8 cellular contexts compared by ENCODE assay signal in the genomic region with DNA sequence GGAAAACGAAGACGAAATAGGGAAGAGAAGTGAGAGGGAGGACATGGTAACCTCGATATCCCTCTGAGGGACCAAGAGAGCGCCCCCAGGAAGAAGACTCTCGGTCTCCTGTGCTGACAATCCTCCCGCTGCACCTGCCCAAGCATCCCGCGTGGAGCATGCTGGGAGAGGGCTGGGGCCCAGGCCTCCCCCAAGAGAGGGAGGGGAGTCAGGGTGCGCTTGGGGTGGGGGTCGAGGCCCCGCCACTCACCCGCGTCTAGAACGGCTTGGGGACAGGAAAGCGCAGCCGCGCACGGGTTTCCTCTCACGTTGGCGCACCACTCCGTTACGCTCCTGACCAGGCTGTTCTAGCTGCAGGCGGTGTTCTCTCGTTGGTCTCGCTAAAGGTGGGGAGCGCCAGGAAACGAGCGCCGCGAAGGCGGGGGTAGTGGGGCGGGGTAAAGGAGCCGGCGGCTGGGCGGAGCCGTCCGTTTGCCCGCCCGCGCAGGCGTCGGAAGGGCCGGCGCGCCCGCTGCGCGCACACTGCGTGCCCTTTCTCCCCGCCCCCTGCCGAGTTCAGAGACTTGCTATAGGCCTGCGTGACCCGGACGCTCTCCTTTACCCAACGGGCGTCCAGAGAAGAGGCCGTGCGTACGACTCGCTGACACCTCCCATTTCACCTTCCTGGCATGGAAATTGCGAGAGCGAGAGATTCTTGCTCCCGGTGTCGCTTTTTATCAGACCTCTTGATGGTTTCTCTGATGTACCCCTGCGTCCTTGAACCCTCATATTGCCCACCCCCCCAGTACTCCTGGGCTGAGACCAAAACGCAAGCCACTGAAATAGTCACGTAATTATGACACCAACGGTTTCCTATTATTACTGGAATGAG. TPM values are rescaled to one million over a fixed set of nuclear protein-coding genes. Genes with fewer than 3 reads are reported as not detected.
DNase-seq lines count a peak whose midpoint lies in the region; ATAC-seq and TF ChIP-seq lines count a peak whose summit lies in the region.

Gene C1GALT1C1, minus strand, starts transcription at position 388 of the 871 bp plus-strand sequence. CDS start 2,888 bp downstream, outside the sequence.

- peaks cover 24% of the 10 kb centered on the region for H3K4me1 Mint-ChIP-seq in activated naive CD8-positive, alpha-beta T cell treated with anti-CD3 and anti-CD28 coated beads, Interleukin-2, amount 50 U/mL, for 24 hours

- peak within 1 kb of the TSS; percentile 92 for H3K4me3 Mint-ChIP-seq in activated naive CD8-positive, alpha-beta T cell treated with anti-CD3 and anti-CD28 coated beads, Interleukin-2, amount 50 U/mL, for 24 hours

- peak; percentile 83 for DNase-seq in GM12864 (ENCODE audit: low read depth)
- peak; percentile 94 to 98 (median 97) for DNase-seq in NCI-H1417 (lab: John Stamatoyannopoulos, UW)
- peak; percentile 55 to 79 for DNase-seq in SW 1271 (lab: John Stamatoyannopoulos, UW)
- peak; percentile 87 for DNase-seq in activated naive CD8-positive, alpha-beta T cell treated with anti-CD3 and anti-CD28 coated beads, Interleukin-2, amount 50 U/mL, for 24 hours
- DNase-seq in cardiac muscle cell (ENCODE audit: low read depth in 1 of 2, low spot score in 1 of 2), result peak; percentile 92 to 96
- DNase-seq in tibial nerve (ENCODE audit: low spot score in 2 of 2), result peak; percentile 70 to 79

- no peaks in the 10 kb centered on the region for H3K27me3 Mint-ChIP-seq in activated naive CD8-positive, alpha-beta T cell treated with anti-CD3 and anti-CD28 coated beads, Interleukin-2, amount 50 U/mL, for 24 hours

- H3K9me3 ChIP-seq in cardiac muscle cell (ENCODE audit: low read depth) (no peaks in the 10 kb centered on the region), parathyroid adenoma (ENCODE audit: control insufficient read depth, low read length) (no peaks in the 10 kb centered on the region), tibial nerve (no peaks in the 10 kb centered on the region)

- TF ChIP-seq EP300 in tibial nerve (IDR thresholded peaks at IDR 0.05), result peak in 1 of 2 donors; percentile 81

- H3K4me1 ChIP-seq in cardiac muscle cell (ENCODE audit: low read depth) (no peaks in the 10 kb centered on the region), parathyroid adenoma (peaks cover 5% of the 10 kb centered on the region), tibial nerve (peaks cover 0 to 10% (median 0%) of the 10 kb centered on the region in 4 donors)

- H3K27ac ChIP-seq in cardiac muscle cell (peak within 1 kb of the TSS; percentile 75), parathyroid adenoma (peak within 1 kb of the TSS; percentile 89), tibial nerve (peak within 1 kb of the TSS; percentile 65 to 88 (median 88))

- H3K79me2 ChIP-seq in parathyroid adenoma, result no peaks in the 10 kb centered on the region

- peak within 1 kb of the TSS; percentile 89 for H2AFZ ChIP-seq in parathyroid adenoma

- ATAC-seq in HG02759 (IDR thresholded peaks at IDR 0.05; ENCODE audit: unreplicated experiment), result peak; percentile 96
- peak; percentile 97 for ATAC-seq in activated naive CD8-positive, alpha-beta T cell treated with anti-CD3 and anti-CD28 coated beads, Interleukin-2, amount 50 U/mL, for 24 hours

- H3K9me3 Mint-ChIP-seq in activated naive CD8-positive, alpha-beta T cell treated with anti-CD3 and anti-CD28 coated beads, Interleukin-2, amount 50 U/mL, for 24 hours, result no peaks in the 10 kb centered on the region

- peak within 1 kb of the TSS; percentile 78 for H3K4me2 ChIP-seq in parathyroid adenoma (ENCODE audit: low read length)

- H3K4me3 ChIP-seq in GM12864 (ENCODE audit: low read depth, low read length) (peak within 1 kb of the TSS; percentile 60), cardiac muscle cell (peak within 1 kb of the TSS; percentile 28), parathyroid adenoma (ENCODE audit: low read depth, low read length) (peak within 1 kb of the TSS; percentile 85), tibial nerve (peak within 1 kb of the TSS; percentile 41 to 72 (median 64))

- WGBS in tibial nerve, 2 donors, result 0 to 46% methylated on average over 31 to 61 of the region's 68 CpGs

- peak in 1 of 2 donors; percentile 51 for TF ChIP-seq POLR2A in tibial nerve (IDR thresholded peaks at IDR 0.05)

- TF ChIP-seq CTCF in GM12864 (IDR thresholded peaks at IDR 0.05; ENCODE audit: low read depth, low read length, missing control alignments), result no peak
- no peak for TF ChIP-seq CTCF in cardiac muscle cell (IDR thresholded peaks at IDR 0.05; ENCODE audit: low read depth, low read length)
- no peak for TF ChIP-seq CTCF in parathyroid adenoma (IDR thresholded peaks at IDR 0.05)
- TF ChIP-seq CTCF in tibial nerve (IDR thresholded peaks at IDR 0.05), result no peak

- H3K36me3 ChIP-seq in cardiac muscle cell, result no peaks in the 10 kb centered on the region
- no peaks in the 10 kb centered on the region for H3K36me3 ChIP-seq in parathyroid adenoma (ENCODE audit: control insufficient read depth, insufficient read depth, low read length)
- H3K36me3 ChIP-seq in tibial nerve, result no peaks in the 10 kb centered on the region

- H3K9ac ChIP-seq in parathyroid adenoma, result peak within 1 kb of the TSS; percentile 43

- peak within 1 kb of the TSS; percentile 98 for H3K27ac Mint-ChIP-seq in activated naive CD8-positive, alpha-beta T cell treated with anti-CD3 and anti-CD28 coated beads, Interleukin-2, amount 50 U/mL, for 24 hours

- peaks cover 2% of the 10 kb centered on the region for H3K36me3 Mint-ChIP-seq in activated naive CD8-positive, alpha-beta T cell treated with anti-CD3 and anti-CD28 coated beads, Interleukin-2, amount 50 U/mL, for 24 hours (ENCODE audit: low read depth)

- H3K27me3 ChIP-seq in cardiac muscle cell, result no peaks in the 10 kb centered on the region
- H3K27me3 ChIP-seq in parathyroid adenoma (ENCODE audit: control insufficient read depth, insufficient read depth, low read length), result no peaks in the 10 kb centered on the region
- no peaks in the 10 kb centered on the region for H3K27me3 ChIP-seq in tibial nerve

RNA-seq across cellular contexts. Expression of gene C1GALT1C1, which starts in this region (rescaled TPM):
- 13.7 and 17.7 TPM in 2 replicates for total RNA-seq in cardiac muscle cell
- 24.4 and 33.2 TPM in 2 replicates for polyA plus RNA-seq in cardiac muscle cell
- 10 to 100 TPM; 16.5 to 21.2 (median 16.9) TPM for total RNA-seq in tibial nerve

Comparison
In these comparisons a context has a peak if more than half of its experiments do, and no peak if none do; other contexts are left out.
1. Peak in every context shown above with its lines: DNase-seq, ATAC-seq, H3K4me3 ChIP-seq and H3K27ac ChIP-seq.
2. H3K4me3 ChIP-seq: peak in every context shown above with its lines; median percentile 85 in parathyroid adenoma; 64 in tibial nerve; 60 in GM12864; 28 in cardiac muscle cell.